ENCODE assay signal across 8 cellular contexts in genomic region chr2:202910687-202911086, GRCh38. TPM values are rescaled to one million over a fixed set of nuclear protein-coding genes. Genes with fewer than 3 reads are reported as not detected.
A peak's percentile ranks its signal among the peaks of the same experiment; 100 is the strongest.
DNase-seq lines count a peak whose midpoint lies in the region; ATAC-seq, FAIRE-seq and TF ChIP-seq lines count a peak whose summit lies in the region.

No MANE protein-coding gene starts in this region.

- H4K5ac ChIP-seq in mesendoderm (ENCODE audit: low read length), result no peak overlapping the region

- H3K36me3 Mint-ChIP-seq in HFFc6 (ENCODE audit: low read depth), result peaks cover 6% of the 10 kb centered on the region

- H3K27ac Mint-ChIP-seq in HFFc6, result no peak overlapping the region; the same call in 1 of the 2 replicates

- H3K4ac ChIP-seq in mesendoderm (ENCODE audit: low read depth, low read length), result no peak overlapping the region

- intact Hi-C loops in K562 (cut with micrococcal nuclease), result loop anchor here (2.0 to 5.0 kb wide), 2 partner anchors 57 to 104 kb away; partner anchors contain the start of gene NBEAL1

- H3K4me1 ChIP-seq in K562 (replicated peaks in 1 of 2; ENCODE audit: control insufficient read depth in 2 of 2, insufficient read depth in 2 of 2, low read length in 2 of 2) (peaks cover 0 to 5% of the 10 kb centered on the region in 2 experiments; a peak in 2 of 5 replicates), mesendoderm (ENCODE audit: control insufficient read depth, low read depth, low read length) (no peaks in the 10 kb centered on the region)

- H3K27ac ChIP-seq in 22Rv1 (peak overlapping the region; percentile 97), K562 (ENCODE audit: extremely low read depth, low read depth, low read length) (peak overlapping the region; percentile 93; the same call in 2 of the 3 replicates), mesendoderm (ENCODE audit: low read depth, low read length) (no peak overlapping the region)

- no peaks in the 10 kb centered on the region for H3K79me1 ChIP-seq in mesendoderm (ENCODE audit: low read length)

- TF ChIP-seq POLR2A in K562 (conservative IDR thresholded peaks at IDR 0.05), result no peak

- no peak overlapping the region for H2BK120ac ChIP-seq in mesendoderm (ENCODE audit: low read depth, low read length)

- peak overlapping the region; percentile 98 for H3K4me2 ChIP-seq in K562 (ENCODE audit: insufficient read depth, low read length)
- H3K4me2 ChIP-seq in mesendoderm (ENCODE audit: low read length), result peak overlapping the region; percentile 15

- TF ChIP-seq CTCF in 22Rv1 (IDR thresholded peaks at IDR 0.05) (no peak), HFFc6 (IDR thresholded peaks at IDR 0.05) (no peak), K562 (IDR thresholded peaks at IDR 0.05 in 2 of 3, conservative IDR thresholded peaks at IDR 0.05 in 1 of 3; ENCODE audit: insufficient read depth in 2 of 3, low read depth in 1 of 3, low read length in 3 of 3) (no peak)

- no peaks in the 10 kb centered on the region for H3K27me3 Mint-ChIP-seq in HFFc6 (ENCODE audit: insufficient read depth)

- H4K8ac ChIP-seq in mesendoderm (ENCODE audit: low read depth, low read length), result no peak overlapping the region

- peaks cover 30% of the 10 kb centered on the region; the same call in 2 of the 3 replicates for H3K36me3 ChIP-seq in K562 (ENCODE audit: control insufficient read depth, insufficient read depth, low read length)
- H3K36me3 ChIP-seq in mesendoderm (ENCODE audit: control insufficient read depth, insufficient read depth, low read length), result no peaks in the 10 kb centered on the region

- H3K4me3 ChIP-seq in K562 (peak overlapping the region; percentile 69), mesendoderm (ENCODE audit: low read length) (peak overlapping the region; percentile 41)

- DNase-seq in HFFc6 (no peak), K562 (ENCODE audit: extremely low read depth in 1 of 4, low spot score in 3 of 4) (peak in 1 of 4 experiments; percentile 1), mesendoderm (no peak), A172 (ENCODE audit: low spot score) (no peak), AG08395 (ENCODE audit: low spot score) (no peak)

- H3K9ac ChIP-seq in K562 (ENCODE audit: insufficient read depth in 1 of 2, low read depth in 2 of 2, low read length in 2 of 2) (peak overlapping the region in 1 of 2 experiments; percentile 95; a peak in 3 of 4 replicates), mesendoderm (ENCODE audit: low read length) (peak overlapping the region; percentile 60)

- POLR2A ChIA-PET in K562 (lab: Yijun Ruan, JAX), result no interaction called here

- no peak for ATAC-seq in K562
- ATAC-seq in GM21786 (IDR thresholded peaks at IDR 0.05; ENCODE audit: unreplicated experiment), result no peak
- no peak for ATAC-seq in GM21723 (IDR thresholded peaks at IDR 0.05; ENCODE audit: unreplicated experiment)

- peak overlapping the region; percentile 96 for H3K4me3 Mint-ChIP-seq in HFFc6

- H2BK15ac ChIP-seq in mesendoderm (replicated peaks; ENCODE audit: low read depth), result no peak overlapping the region

- TF ChIP-seq RAD21 in K562 (CRISPR knock-in tag; conservative IDR thresholded peaks at IDR 0.05 in 1 of 2, IDR thresholded peaks at IDR 0.05 in 1 of 2), result no peak

- H3K9me1 ChIP-seq in K562 (ENCODE audit: control insufficient read depth, insufficient read depth, low read length), result no peaks in the 10 kb centered on the region

- H4K20me1 ChIP-seq in K562 (replicated peaks; ENCODE audit: control insufficient read depth, insufficient read depth, low read length), result no peaks in the 10 kb centered on the region

- H3K9me3 Mint-ChIP-seq in HFFc6, result no peaks in the 10 kb centered on the region

- in situ Hi-C loops in K562 (cut with MboI), result no loop called here

- no peaks in the 10 kb centered on the region for H3K9me3 ChIP-seq in K562 (replicated peaks; ENCODE audit: control insufficient read depth, insufficient read depth, low read depth, low read length)

- peak overlapping the region; percentile 65 for H3K56ac ChIP-seq in mesendoderm (ENCODE audit: low read length)

- no peak for TF ChIP-seq EP300 in K562 (IDR thresholded peaks at IDR 0.05; ENCODE audit: low read length)

- H3K23ac ChIP-seq in mesendoderm (ENCODE audit: low read length), result no peak overlapping the region

- no peak for FAIRE-seq in K562 (lab: Jason Lieb, UNC)

- peaks cover 66% of the 10 kb centered on the region for H3K79me2 ChIP-seq in K562 (ENCODE audit: control insufficient read depth, insufficient read depth, low read length)
- H3K79me2 ChIP-seq in mesendoderm (ENCODE audit: control insufficient read depth, insufficient read depth, low read length), result peaks cover 36% of the 10 kb centered on the region

- H3K4me1 Mint-ChIP-seq in HFFc6 (ENCODE audit: low read depth), result peaks cover 37% of the 10 kb centered on the region

- no peak overlapping the region for H2AFZ ChIP-seq in K562 (ENCODE audit: low read depth, low read length)

- BruUV-seq in K562 (replicated peaks; lab: Mats Ljungman, UMichigan), result no TSS peak

- H3K27me3 ChIP-seq in K562 (ENCODE audit: control insufficient read depth in 2 of 2, insufficient read depth in 2 of 2, low read length in 2 of 2) (no peaks in the 10 kb centered on the region), mesendoderm (ENCODE audit: insufficient read depth, low read length, poor library complexity) (no peaks in the 10 kb centered on the region)

- WGBS in K562 (ENCODE audit: insufficient coverage, low coverage, missing lambda C conversion rate), result 0% methylated on average over 3 of the region's 3 CpGs
- no CpG with 5 or more reads among the region's 3 CpGs for WGBS in mesendoderm (ENCODE audit: extremely low coverage, insufficient coverage, low lambda C conversion rate)

- no peak overlapping the region for H3K18ac ChIP-seq in mesendoderm (ENCODE audit: low read length)

- no peak overlapping the region for H2BK5ac ChIP-seq in mesendoderm (ENCODE audit: low read length)

- no peak overlapping the region for H2AK5ac ChIP-seq in mesendoderm (ENCODE audit: low read length)

- CTCF ChIA-PET in K562 (lab: Yijun Ruan, JAX; ENCODE audit: low intra/inter-chr PET ratio), result no interaction called here

RNA-seq across cellular contexts. Expression of gene WDR12, which starts 0.8 kb away (rescaled TPM):
- total RNA-seq in HFFc6 (2021; fragmentation: NEBNext Ultra II Directional; extraction: Animal tissue kit (Norgen Biotek cat#: 25700)), result 10 to 100 TPM; 48.4 to 77.0 (median 56.1) TPM
- 43.1 and 137 TPM in 2 replicates for total RNA-seq in K562 (2011; cell fraction: chromatin; rRNA removed; ENCODE audit: low replicate concordance)
- total RNA-seq in K562 (2011; cell fraction: nucleolus; rRNA removed), result 16.8 and 23.7 TPM in 2 replicates
- 30.9 and 37.9 TPM in 2 replicates for total RNA-seq in K562 (2011; cell fraction: nucleoplasm; rRNA removed)
- total RNA-seq in K562 (2014; rRNA removed) (109 and 119 TPM in 2 replicates), K562 (2014; rRNA removed; fragmentation: Illumina TruSeq; extraction: Trizol) (141 and 154 TPM in 2 replicates), K562 (2015; rRNA removed; fragmentation: Illumina TruSeq; extraction: Trizol) (121 and 128 TPM in 2 replicates), K562 (2021) (180 and 194 TPM in 2 replicates)
- polyA plus RNA-seq in K562 (2011; rRNA removed) (188 and 278 TPM in 2 replicates), K562 (2014; fragmentation: Illumina TruSeq; extraction: Trizol) (137 and 147 TPM in 2 replicates), K562 (2014; fragmentation: Nextera tagmentation; extraction: Ambion mirVana) (100 to 1,000 TPM; 498 to 554 TPM), K562 (2014; rRNA removed) (171 and 174 TPM in 2 replicates)
- polyA plus RNA-seq in K562 (2011; cell fraction: cytosol; rRNA removed), result 19.4 and 25.7 TPM in 2 replicates
- 31.5 and 53.5 TPM in 2 replicates for polyA plus RNA-seq in K562 (2011; cell fraction: nucleus; rRNA removed)
- 74.3 and 131 TPM in 2 replicates for polyA plus RNA-seq in K562 (2012)
- polyA minus RNA-seq in K562 (2011; rRNA and poly(A)+ RNA removed), result 102 and 108 TPM in 2 replicates
- polyA minus RNA-seq in K562 (2011; cell fraction: cytosol; rRNA and poly(A)+ RNA removed), result 54.1 and 101 TPM in 2 replicates
- polyA minus RNA-seq in K562 (2011; cell fraction: nucleus; rRNA and poly(A)+ RNA removed), result 18.3 and 34.1 TPM in 2 replicates
- polyA plus RNA-seq in mesendoderm (2013, experiment 1 of 2), result 86.8 TPM
- 91.1 TPM for polyA plus RNA-seq in mesendoderm (2013, experiment 2 of 2)
- 53.9 and 67.3 TPM in 2 replicates for total RNA-seq in A172 (2014; rRNA removed; shearing (Covaris generic))

RNA-seq across cellular contexts. Expression of gene CARF, which starts 1.4 kb away (rescaled TPM):
- 1 to 10 TPM; 2.2 to 5.7 (median 4.2) TPM for total RNA-seq in HFFc6 (2021; fragmentation: NEBNext Ultra II Directional; extraction: Animal tissue kit (Norgen Biotek cat#: 25700))
- 3.4 and 6.2 TPM in 2 replicates for total RNA-seq in K562 (2011; cell fraction: chromatin; rRNA removed; ENCODE audit: low replicate concordance)
- total RNA-seq in K562 (2011; cell fraction: nucleolus; rRNA removed), result 1.4 and 2.2 TPM in 2 replicates
- 2.3 and 3.5 TPM in 2 replicates for total RNA-seq in K562 (2011; cell fraction: nucleoplasm; rRNA removed)
- total RNA-seq in K562 (2014; rRNA removed), result 0.45 TPM in 2 replicates
- 2.0 and 2.3 TPM in 2 replicates for total RNA-seq in K562 (2014; rRNA removed; fragmentation: Illumina TruSeq; extraction: Trizol)
- 1.8 TPM in 2 replicates for total RNA-seq in K562 (2015; rRNA removed; fragmentation: Illumina TruSeq; extraction: Trizol)
- total RNA-seq in K562 (2021), result 0.95 and 1.2 TPM in 2 replicates
- polyA plus RNA-seq in K562 (2011; rRNA removed), result 4.2 and 4.6 TPM in 2 replicates
- polyA plus RNA-seq in K562 (2011; cell fraction: cytosol; rRNA removed), result 0.69 and 2.1 TPM in 2 replicates
- 3.2 and 7.8 TPM in 2 replicates for polyA plus RNA-seq in K562 (2011; cell fraction: nucleus; rRNA removed)
- polyA plus RNA-seq in K562 (2012), result 0.82 and 2.9 TPM in 2 replicates
- 1.3 and 1.6 TPM in 2 replicates for polyA plus RNA-seq in K562 (2014; fragmentation: Illumina TruSeq; extraction: Trizol)
- under 1 TPM; 0.31 to 0.80 TPM for polyA plus RNA-seq in K562 (2014; fragmentation: Nextera tagmentation; extraction: Ambion mirVana)
- 1.2 and 1.6 TPM in 2 replicates for polyA plus RNA-seq in K562 (2014; rRNA removed)
- polyA minus RNA-seq in K562 (2011; rRNA and poly(A)+ RNA removed), result 1.4 and 3.7 TPM in 2 replicates
- polyA minus RNA-seq in K562 (2011; cell fraction: cytosol; rRNA and poly(A)+ RNA removed), result 1.2 and 1.5 TPM in 2 replicates
- 2.4 and 4.0 TPM in 2 replicates for polyA minus RNA-seq in K562 (2011; cell fraction: nucleus; rRNA and poly(A)+ RNA removed)
- 0.93 TPM for polyA plus RNA-seq in mesendoderm (2013, experiment 1 of 2)
- polyA plus RNA-seq in mesendoderm (2013, experiment 2 of 2), result 0.97 TPM
- total RNA-seq in A172 (2014; rRNA removed; shearing (Covaris generic)), result 7.0 and 8.8 TPM in 2 replicates

RNA-seq across cellular contexts. Expression of gene ICA1L, which starts 39.1 kb away (rescaled TPM):
- 1 to 10 TPM; 2.6 to 4.5 (median 3.2) TPM for total RNA-seq in HFFc6 (2021; fragmentation: NEBNext Ultra II Directional; extraction: Animal tissue kit (Norgen Biotek cat#: 25700))
- 2.6 and 7.1 TPM in 2 replicates for total RNA-seq in K562 (2011; cell fraction: chromatin; rRNA removed; ENCODE audit: low replicate concordance)
- 1.3 and 2.2 TPM in 2 replicates for total RNA-seq in K562 (2011; cell fraction: nucleolus; rRNA removed)
- 3.2 and 6.0 TPM in 2 replicates for total RNA-seq in K562 (2011; cell fraction: nucleoplasm; rRNA removed)
- total RNA-seq in K562 (2014; rRNA removed) (1.1 and 1.7 TPM in 2 replicates), K562 (2014; rRNA removed; fragmentation: Illumina TruSeq; extraction: Trizol) (1.3 and 1.8 TPM in 2 replicates), K562 (2015; rRNA removed; fragmentation: Illumina TruSeq; extraction: Trizol) (1.1 and 2.0 TPM in 2 replicates), K562 (2021) (0.74 and 1.4 TPM in 2 replicates)
- polyA plus RNA-seq in K562 (2011; rRNA removed) (1.2 and 1.6 TPM in 2 replicates), K562 (2014; fragmentation: Illumina TruSeq; extraction: Trizol) (1.1 TPM in 2 replicates), K562 (2014; fragmentation: Nextera tagmentation; extraction: Ambion mirVana) (under 1 TPM; 0.57 to 0.62 TPM), K562 (2014; rRNA removed) (0.86 and 1.7 TPM in 2 replicates)
- 0.33 and 0.50 TPM in 2 replicates for polyA plus RNA-seq in K562 (2011; cell fraction: cytosol; rRNA removed)
- polyA plus RNA-seq in K562 (2011; cell fraction: nucleus; rRNA removed), result 1.2 TPM in 2 replicates
- 0.92 and 0.96 TPM in 2 replicates for polyA plus RNA-seq in K562 (2012)
- 1.6 and 2.1 TPM in 2 replicates for polyA minus RNA-seq in K562 (2011; rRNA and poly(A)+ RNA removed)
- polyA minus RNA-seq in K562 (2011; cell fraction: cytosol; rRNA and poly(A)+ RNA removed), result 1.4 and 1.8 TPM in 2 replicates
- polyA minus RNA-seq in K562 (2011; cell fraction: nucleus; rRNA and poly(A)+ RNA removed), result 1.8 and 2.4 TPM in 2 replicates
- 0.79 TPM for polyA plus RNA-seq in mesendoderm (2013, experiment 1 of 2)
- 1.0 TPM for polyA plus RNA-seq in mesendoderm (2013, experiment 2 of 2)
- 9.7 and 14.4 TPM in 2 replicates for total RNA-seq in A172 (2014; rRNA removed; shearing (Covaris generic))
